Comparison of ENCODE assay signal across 8 cellular contexts in genomic region chr11:124867700-124868099, GRCh38. TPM values are rescaled to one million over a fixed set of nuclear protein-coding genes. Genes with fewer than 3 reads are reported as not detected.
DNase-seq lines count a peak whose midpoint lies in the region; ATAC-seq and TF ChIP-seq lines count a peak whose summit lies in the region.

No MANE protein-coding gene starts in this region.

- no peaks in the 10 kb centered on the region for H3K9me3 ChIP-seq in CD8-positive, alpha-beta memory T cell (ENCODE audit: low read length)

- peak; percentile 32 for DNase-seq in DMS79 treated with DMSO at 0.1 percent for 48 hours (lab: John Stamatoyannopoulos, UW)
- no peak for DNase-seq in DMS79 (lab: John Stamatoyannopoulos, UW)
- DNase-seq in NCI-H526 (lab: John Stamatoyannopoulos, UW): peak; percentile 69 to 89
- no peak for DNase-seq in endothelial cell (ENCODE audit: low spot score)
- no peak for DNase-seq in osteocyte (ENCODE audit: extremely low spot score, unreplicated experiment)
- no peak for DNase-seq in midbrain (lab: John Stamatoyannopoulos, UW)
- no peak for DNase-seq in CD8-positive, alpha-beta memory T cell

- H3K9me3 Mint-ChIP-seq in endothelial cell (ENCODE audit: unreplicated experiment): no peaks in the 10 kb centered on the region
- no peaks in the 10 kb centered on the region for H3K9me3 Mint-ChIP-seq in osteocyte (ENCODE audit: unreplicated experiment)
- H3K9me3 Mint-ChIP-seq in CD8-positive, alpha-beta memory T cell: peaks cover 0 to 2% (median 0%) of the 10 kb centered on the region in 5 donors

- no peak overlapping the region for H3K4me3 ChIP-seq in CD8-positive, alpha-beta memory T cell (ENCODE audit: low read length)

- H3K36me3 ChIP-seq in CD8-positive, alpha-beta memory T cell (ENCODE audit: insufficient read depth, low read length): no peaks in the 10 kb centered on the region

- no peak overlapping the region for H3K4me3 Mint-ChIP-seq in endothelial cell (ENCODE audit: unreplicated experiment)
- H3K4me3 Mint-ChIP-seq in osteocyte (ENCODE audit: unreplicated experiment): no peak overlapping the region
- peak overlapping the region in 1 of 7 donors; percentile 59 for H3K4me3 Mint-ChIP-seq in CD8-positive, alpha-beta memory T cell

- H3K27ac Mint-ChIP-seq in endothelial cell (ENCODE audit: unreplicated experiment) (no peak overlapping the region), osteocyte (ENCODE audit: unreplicated experiment) (no peak overlapping the region)
- no peak overlapping the region for H3K27ac Mint-ChIP-seq in CD8-positive, alpha-beta memory T cell

- peak; percentile 57 for ATAC-seq in GM21576 (IDR thresholded peaks at IDR 0.05; ENCODE audit: unreplicated experiment)

- POLR2A ChIA-PET in CD8-positive, alpha-beta memory T cell (lab: Charles Lee): no interaction called here

- H3K27me3 Mint-ChIP-seq in endothelial cell (ENCODE audit: unreplicated experiment) (peaks cover 33% of the 10 kb centered on the region), osteocyte (ENCODE audit: unreplicated experiment) (peaks cover 96% of the 10 kb centered on the region)
- peaks cover 78 to 94% of the 10 kb centered on the region in 2 donors for H3K27me3 Mint-ChIP-seq in CD8-positive, alpha-beta memory T cell

- no peak overlapping the region for H3K27ac ChIP-seq in CD8-positive, alpha-beta memory T cell (ENCODE audit: low read depth, low read length)

- CTCF ChIA-PET in CD8-positive, alpha-beta memory T cell (lab: Charles Lee): interaction anchor here (1.4 kb wide), 1 partner anchor 87 kb away, joined by 6 read pairs; the partner anchor contains the start of gene CCDC15

- peaks cover 32% of the 10 kb centered on the region for H3K4me1 ChIP-seq in CD8-positive, alpha-beta memory T cell (ENCODE audit: insufficient read depth, low read length)

- peaks cover 25% of the 10 kb centered on the region for H3K4me1 Mint-ChIP-seq in endothelial cell (ENCODE audit: unreplicated experiment)
- H3K4me1 Mint-ChIP-seq in osteocyte (ENCODE audit: unreplicated experiment): peaks cover 26% of the 10 kb centered on the region
- peaks cover 33 to 54% (median 40%) of the 10 kb centered on the region in 3 donors for H3K4me1 Mint-ChIP-seq in CD8-positive, alpha-beta memory T cell

- TF ChIP-seq CTCF in endothelial cell (IDR thresholded peaks at IDR 0.05; ENCODE audit: unreplicated experiment): peak; percentile 47
- TF ChIP-seq CTCF in osteocyte (IDR thresholded peaks at IDR 0.05): peak; percentile 64

- H3K27me3 ChIP-seq in CD8-positive, alpha-beta memory T cell (ENCODE audit: insufficient read depth, low read length, poor library complexity, severe bottlenecking): peaks cover 72% of the 10 kb centered on the region

- H3K36me3 Mint-ChIP-seq in endothelial cell (ENCODE audit: low read depth, unreplicated experiment) (peaks cover 4% of the 10 kb centered on the region), osteocyte (ENCODE audit: unreplicated experiment) (no peaks in the 10 kb centered on the region)
- no peaks in the 10 kb centered on the region for H3K36me3 Mint-ChIP-seq in CD8-positive, alpha-beta memory T cell

RNA-seq across cellular contexts. Expression of gene ROBO3, which starts 2.5 kb away (rescaled TPM):
- total RNA-seq in endothelial cell (ENCODE audit: unreplicated experiment) (40.0 TPM), osteocyte (14.5 and 15.3 TPM in 2 replicates)
- total RNA-seq in CD8-positive, alpha-beta memory T cell: 1 to 10 TPM; 7.7 to 9.4 TPM
- 2.2 TPM for polyA plus RNA-seq in CD8-positive, alpha-beta memory T cell

RNA-seq across cellular contexts. Expression of gene ROBO4, which starts 30.0 kb away (rescaled TPM):
- total RNA-seq in endothelial cell (ENCODE audit: unreplicated experiment) (28.8 TPM), osteocyte (0.56 TPM in 1 of 2 replicates, not detected in the other)
- total RNA-seq in CD8-positive, alpha-beta memory T cell: not detected
- not detected for polyA plus RNA-seq in CD8-positive, alpha-beta memory T cell

RNA-seq across cellular contexts. Expression of gene HEPN1, which starts 51.4 kb away (rescaled TPM):
- total RNA-seq in endothelial cell (ENCODE audit: unreplicated experiment) (not detected), osteocyte (not detected in 2 replicates)
- total RNA-seq in CD8-positive, alpha-beta memory T cell: not detected
- polyA plus RNA-seq in CD8-positive, alpha-beta memory T cell: not detected

Comparison
In these comparisons a context has a peak if more than half of its experiments do, and no peak if none do; other contexts are left out.
1. DNase-seq: peak in DMS79 treated with DMSO at 0.1 percent for 48 hours (single experiment) and NCI-H526 (2 of 2); none in DMS79 (single experiment), endothelial cell (single experiment), osteocyte (single experiment), midbrain (single experiment) and CD8-positive, alpha-beta memory T cell (0 of 5).
2. RNA of gene ROBO4, which starts 30.0 kb away (total RNA-seq): 28.8 TPM in endothelial cell (single experiment); 0.56 TPM in osteocyte and not detected in CD8-positive, alpha-beta memory T cell; every median in the first group is over 10 times any median in the second.